ENCODE assay signal across 6 cellular contexts in the genomic region with DNA sequence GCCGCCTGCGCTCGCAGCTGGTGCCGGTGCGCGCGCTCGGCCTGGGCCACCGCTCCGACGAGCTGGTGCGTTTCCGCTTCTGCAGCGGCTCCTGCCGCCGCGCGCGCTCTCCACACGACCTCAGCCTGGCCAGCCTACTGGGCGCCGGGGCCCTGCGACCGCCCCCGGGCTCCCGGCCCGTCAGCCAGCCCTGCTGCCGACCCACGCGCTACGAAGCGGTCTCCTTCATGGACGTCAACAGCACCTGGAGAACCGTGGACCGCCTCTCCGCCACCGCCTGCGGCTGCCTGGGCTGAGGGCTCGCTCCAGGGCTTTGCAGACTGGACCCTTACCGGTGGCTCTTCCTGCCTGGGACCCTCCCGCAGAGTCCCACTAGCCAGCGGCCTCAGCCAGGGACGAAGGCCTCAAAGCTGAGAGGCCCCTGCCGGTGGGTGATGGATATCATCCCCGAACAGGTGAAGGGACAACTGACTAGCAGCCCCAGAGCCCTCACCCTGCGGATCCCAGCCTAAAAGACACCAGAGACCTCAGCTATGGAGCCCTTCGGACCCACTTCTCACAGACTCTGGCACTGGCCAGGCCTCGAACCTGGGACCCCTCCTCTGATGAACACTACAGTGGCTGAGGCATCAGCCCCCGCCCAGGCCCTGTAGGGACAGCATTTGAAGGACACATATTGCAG. TPM values are rescaled to one million over a fixed set of nuclear protein-coding genes. Genes with fewer than 3 reads are reported as not detected.
A peak's percentile ranks its signal among the peaks of the same experiment; 100 is the strongest.
DNase-seq lines count a peak whose midpoint lies in the region; ATAC-seq and TF ChIP-seq lines count a peak whose summit lies in the region.

No MANE protein-coding gene starts in this region.

- H3K27me3 ChIP-seq in Peyer's patch (no peaks in the 10 kb centered on the region), thoracic aorta (replicated peaks; ENCODE audit: insufficient read depth) (no peaks in the 10 kb centered on the region)

- H3K9me3 ChIP-seq in Peyer's patch = no peaks in the 10 kb centered on the region
- no peaks in the 10 kb centered on the region for H3K9me3 ChIP-seq in thoracic aorta

- TF ChIP-seq CTCF in Peyer's patch (IDR thresholded peaks at IDR 0.05) (peak in 3 of 6 experiments; percentile 2 to 13 (median 5)), thoracic aorta (IDR thresholded peaks at IDR 0.05) (no peak)

- no peak for TF ChIP-seq POLR2A in Peyer's patch (IDR thresholded peaks at IDR 0.05)

- peak; percentile 20 to 26 for ATAC-seq in left cardiac atrium
- ATAC-seq in thoracic aorta (ENCODE audit: insufficient number of reproducible peaks, low FRiP score, low read depth) = no peak
- no peak for ATAC-seq in HG03571 (IDR thresholded peaks at IDR 0.05; ENCODE audit: unreplicated experiment)

- H3K36me3 ChIP-seq in Peyer's patch (no peaks in the 10 kb centered on the region), thoracic aorta (no peaks in the 10 kb centered on the region)

- intact Hi-C loops in left cardiac atrium (cut with DNase I) = loop anchor here in 1 of 2 donors (10.0 kb wide), 1 partner anchor 712 kb away; no protein-coding TSS in a partner anchor

- peaks cover 3 to 31% (median 12%) of the 10 kb centered on the region in 4 donors for H3K4me1 ChIP-seq in Peyer's patch
- H3K4me1 ChIP-seq in thoracic aorta (ENCODE audit: control insufficient read depth in 1 of 2, low read depth in 2 of 2) = peaks cover 15 to 20% of the 10 kb centered on the region in 2 donors

- DNase-seq in DMS53 (lab: John Stamatoyannopoulos, UW) (peak; percentile 84), Peyer's patch (no peak), left cardiac atrium (peak; percentile 49), thoracic aorta (ENCODE audit: low spot score) (no peak), mucosa of gallbladder (ENCODE audit: low spot score) (no peak)

- H3K27ac ChIP-seq in Peyer's patch (no peak overlapping the region), thoracic aorta (no peak overlapping the region)

- H3K4me3 ChIP-seq in Peyer's patch (peak overlapping the region in 3 of 4 donors; percentile 45 to 56 (median 53)), thoracic aorta (peak overlapping the region; percentile 55)

RNA-seq across cellular contexts. Expression of a gene that starts 3.0 kb away (rescaled TPM):
- total RNA-seq in Peyer's patch (under 1 TPM in 1 of 4 donors, not detected in 3; 0.94 TPM), left cardiac atrium (under 1 TPM; 0.18 to 0.86 TPM), thoracic aorta (1 to 10 TPM; 3.8 to 6.1 TPM), mucosa of gallbladder (2.1 TPM)

RNA-seq across cellular contexts. Expression of a gene that starts 10.1 kb away (rescaled TPM):
- total RNA-seq in Peyer's patch (10 to 100 TPM in 3 of 4 donors, 1 to 10 TPM in 1; 9.1 to 36.5 (median 32.0) TPM), left cardiac atrium (10 to 100 TPM; 26.7 to 30.1 TPM), thoracic aorta (10 to 100 TPM; 22.2 to 34.3 TPM), mucosa of gallbladder (40.3 TPM)

RNA-seq across cellular contexts. Expression of a gene that starts 33.2 kb away (rescaled TPM):
- total RNA-seq in Peyer's patch = 100 to 1,000 TPM in 1 of 4 donors, 10 to 100 TPM in 3; 16.6 to 106 (median 38.6) TPM
- total RNA-seq in left cardiac atrium = 10 to 100 TPM; 14.1 to 20.9 TPM
- total RNA-seq in thoracic aorta = 10 to 100 TPM; 21.9 to 31.4 TPM
- 16.6 TPM for total RNA-seq in mucosa of gallbladder

RNA-seq across cellular contexts. Expression of a gene that starts 38.1 kb away (rescaled TPM):
- 100 to 1,000 TPM in 2 of 4 donors, 10 to 100 TPM in 2; 87.5 to 218 (median 122) TPM for total RNA-seq in Peyer's patch
- total RNA-seq in left cardiac atrium = 100 to 1,000 TPM in 1 of 2 donors, 10 to 100 TPM in 1; 96.5 to 113 TPM
- total RNA-seq in thoracic aorta = 100 to 1,000 TPM in 1 of 2 donors, 10 to 100 TPM in 1; 72.3 to 136 TPM
- total RNA-seq in mucosa of gallbladder = 138 TPM

RNA-seq across cellular contexts. Expression of a gene that starts 42.4 kb away (rescaled TPM):
- total RNA-seq in Peyer's patch (10 to 100 TPM in 3 of 4 donors, 1 to 10 TPM in 1; 8.2 to 28.9 (median 22.2) TPM), left cardiac atrium (10 to 100 TPM; 35.5 to 44.2 TPM), thoracic aorta (10 to 100 TPM; 34.8 to 51.6 TPM), mucosa of gallbladder (23.4 TPM)

Comparison
In these comparisons a context has a peak if more than half of its experiments do, and no peak if none do; other contexts are left out.
1. DNase-seq: peak in DMS53 (single experiment) and left cardiac atrium (single experiment); none in Peyer's patch (0 of 3), thoracic aorta (single experiment) and mucosa of gallbladder (single experiment).
2. ATAC-seq: peak in left cardiac atrium (2 of 2); none in thoracic aorta (single experiment) and HG03571 (single experiment).